21 cellular contexts compared by ENCODE assay signal in the genomic region with DNA sequence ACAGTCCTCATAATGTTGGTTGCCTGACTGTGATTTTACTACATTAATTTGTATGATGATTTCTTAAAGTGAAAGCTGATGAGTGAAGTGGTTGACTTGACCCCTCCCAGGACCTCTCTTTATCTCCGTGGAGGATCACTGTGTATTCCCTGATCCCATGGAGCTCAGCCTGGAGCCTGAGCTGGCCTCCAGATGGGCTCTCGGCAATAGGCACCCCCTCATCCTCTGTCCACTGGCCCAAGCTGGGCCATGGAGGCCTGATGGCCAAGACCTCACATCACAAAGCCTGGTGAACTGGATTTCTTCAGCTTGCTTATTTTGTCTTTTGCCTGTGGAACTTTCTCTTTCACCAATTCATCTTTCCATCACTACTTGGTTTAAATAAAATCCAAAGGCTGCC.
DNase-seq lines count a peak whose midpoint lies in the region; ATAC-seq and TF ChIP-seq lines count a peak whose summit lies in the region.
"Had no signal": no experiment of that assay in that cellular context is flagged by ENCODE, and none has a peak within 500 bp of the region (broad histone marks: within the 10 kb centered on the region; RNA-seq: fewer than 3 reads in every experiment).

No MANE protein-coding gene starts in this region.

- H3K36me3 ChIP-seq in breast epithelium (no peaks in the 10 kb centered on the region), gastrocnemius medialis (no peaks in the 10 kb centered on the region)
- H3K36me3 ChIP-seq: right lobe of liver had no signal

- H3K27me3 ChIP-seq in breast epithelium (no peaks in the 10 kb centered on the region), gastrocnemius medialis (no peaks in the 10 kb centered on the region)
- H3K27me3 ChIP-seq: BLaER1 treated with 17β-estradiol and CSF1 and Interleukin-3, amounts not matched to agents 10 nM and 100 nM; right lobe of liver had no signal

- CTCF ChIA-PET in MCF 10A (lab: Yijun Ruan, JAX): interaction anchor here (0.7 to 1.3 kb wide), 3 partner anchors 232 to 926 kb away, joined by 3 to 5 read pairs (median 4); no protein-coding TSS in a partner anchor

- no peaks in the 10 kb centered on the region for H3K9me3 ChIP-seq in breast epithelium
- H3K9me3 ChIP-seq in gastrocnemius medialis: no peaks in the 10 kb centered on the region
- H3K9me3 ChIP-seq: right lobe of liver had no signal

- H3K27ac Mint-ChIP-seq in MCF 10A (ENCODE audit: low read depth, unreplicated experiment): no peak overlapping the region
- H3K27ac Mint-ChIP-seq: activated T-helper 17 cell treated with anti-CD3 and anti-CD28 coated beads, Interleukin-2, amount 50 U/mL, for 72 hours; stimulated activated naive CD8-positive, alpha-beta T cell treated with anti-CD3 and anti-CD28 coated beads, Interleukin-15, amount 100 ng/mL, for 72 hours had no signal

- H3K4me3 Mint-ChIP-seq in MCF 10A (ENCODE audit: unreplicated experiment): no peak overlapping the region
- H3K4me3 Mint-ChIP-seq: activated T-helper 17 cell treated with anti-CD3 and anti-CD28 coated beads, Interleukin-2, amount 50 U/mL, for 72 hours had no signal

- no peak for TF ChIP-seq CTCF in breast epithelium (IDR thresholded peaks at IDR 0.05)
- TF ChIP-seq CTCF in MCF 10A (IDR thresholded peaks at IDR 0.05; ENCODE audit: unreplicated experiment): no peak
- TF ChIP-seq CTCF in gastrocnemius medialis (IDR thresholded peaks at IDR 0.05 in 4 of 5, conservative IDR thresholded peaks at IDR 0.05 in 1 of 5): no peak

- no peaks in the 10 kb centered on the region for H3K4me1 Mint-ChIP-seq in MCF 10A (ENCODE audit: insufficient read depth, unreplicated experiment)

- POLR2A ChIA-PET in MCF 10A (lab: Yijun Ruan, JAX): interaction anchor here (0.7 kb wide), 1 partner anchor 16 kb away, joined by 3 read pairs; no protein-coding TSS in a partner anchor

- BruUV-seq in MCF 10A (replicated peaks; lab: Mats Ljungman, UMichigan): no TSS peak

- peak overlapping the region; percentile 61 to 68 for H3K27ac ChIP-seq in breast epithelium
- H3K27ac ChIP-seq in gastrocnemius medialis: peak overlapping the region; percentile 57 to 72 (median 62)
- H3K27ac ChIP-seq: BLaER1 treated with 17β-estradiol and CSF1 and Interleukin-3, amounts not matched to agents 10 nM and 100 nM; KMS-11; right lobe of liver had no signal

- H3K9me3 Mint-ChIP-seq in MCF 10A (ENCODE audit: unreplicated experiment): no peaks in the 10 kb centered on the region
- H3K9me3 Mint-ChIP-seq: activated T-helper 17 cell treated with anti-CD3 and anti-CD28 coated beads, Interleukin-2, amount 50 U/mL, for 72 hours; stimulated activated naive CD8-positive, alpha-beta T cell treated with anti-CD3 and anti-CD28 coated beads, Interleukin-15, amount 100 ng/mL, for 72 hours had no signal

- H3K4me3 ChIP-seq in breast epithelium (no peak overlapping the region), gastrocnemius medialis (no peak overlapping the region)
- H3K4me3 ChIP-seq: BLaER1 treated with 17β-estradiol and CSF1 and Interleukin-3, amounts not matched to agents 10 nM and 100 nM; right lobe of liver had no signal

- peak; percentile 39 to 51 for ATAC-seq in left cardiac atrium
- ATAC-seq in gastrocnemius medialis: no peak
- no peak for ATAC-seq in left colon
- ATAC-seq: activated CD4-positive, CD25-positive, alpha-beta regulatory T cell treated with anti-CD3 and anti-CD28 coated beads, Interleukin-2, amount 50 U/mL, for 24 hours; activated T-helper 17 cell treated with anti-CD3 and anti-CD28 coated beads, Interleukin-2, amount 50 U/mL, for 72 hours; PC-3; right lobe of liver; stimulated activated naive CD8-positive, alpha-beta T cell treated with anti-CD3 and anti-CD28 coated beads, Interleukin-15, amount 100 ng/mL, for 72 hours had no signal

- peaks cover 6% of the 10 kb centered on the region for H3K36me3 Mint-ChIP-seq in MCF 10A (ENCODE audit: insufficient read depth, unreplicated experiment)

- in situ Hi-C loops in gastrocnemius medialis (cut with MboI; ENCODE audit: low sequenced_read_pairs in 4 of 4): no loop called here

- H3K4me1 ChIP-seq in breast epithelium (peaks cover 0 to 12% of the 10 kb centered on the region in 2 donors), gastrocnemius medialis (peaks cover 36 to 45% of the 10 kb centered on the region in 2 donors)
- H3K4me1 ChIP-seq: right lobe of liver had no signal

- DNase-seq in breast epithelium (ENCODE audit: low spot score in 2 of 2) (no peak), MCF 10A (ENCODE audit: unreplicated experiment) (no peak), left cardiac atrium (no peak), gastrocnemius medialis (no peak), NCI-H748 treated with DMSO at 0.1 percent for 48 hours (lab: John Stamatoyannopoulos, UW) (no peak), DMS 273 treated with DMSO at 0.1 percent for 48 hours (lab: John Stamatoyannopoulos, UW) (no peak), AML-193 (lab: John Stamatoyannopoulos, UW) (no peak), left colon (no peak)
- DNase-seq: DMS153; HCEC 1CT; NCI-H1092; NCI-H2107; PC-3; right lobe of liver; stimulated activated CD4-positive, alpha-beta T cell treated with anti-CD3 and anti-CD28 coated beads, Interleukin-2, amount 100 ng/mL, for 24 hours; stimulated activated naive CD8-positive, alpha-beta T cell treated with anti-CD3 and anti-CD28 coated beads, Interleukin-15, amount 100 ng/mL, for 72 hours; T-helper 9 cell had no signal

- intact Hi-C loops in breast epithelium (cut with DNase I; ENCODE audit: low total_unique reads): no loop called here
- intact Hi-C loops in MCF 10A (cut with micrococcal nuclease): no loop called here
- intact Hi-C loops in left cardiac atrium (cut with DNase I): no loop called here
- intact Hi-C loops in gastrocnemius medialis (cut with DNase I; ENCODE audit: low total_unique reads): no loop called here
- intact Hi-C loops in left colon (cut with DNase I, micrococcal nuclease): no loop called here

- TF ChIP-seq POLR2A in breast epithelium (IDR thresholded peaks at IDR 0.05) (no peak), gastrocnemius medialis (IDR thresholded peaks at IDR 0.05) (no peak)

- no peaks in the 10 kb centered on the region for H3K27me3 Mint-ChIP-seq in MCF 10A (ENCODE audit: insufficient read depth, unreplicated experiment)
- H3K27me3 Mint-ChIP-seq: activated T-helper 17 cell treated with anti-CD3 and anti-CD28 coated beads, Interleukin-2, amount 50 U/mL, for 72 hours; stimulated activated naive CD8-positive, alpha-beta T cell treated with anti-CD3 and anti-CD28 coated beads, Interleukin-15, amount 100 ng/mL, for 72 hours had no signal

Comparison
In these comparisons a context has a peak if more than half of its experiments do, and no peak if none do; other contexts are left out.
1. ATAC-seq: peak in left cardiac atrium (2 of 2); none in gastrocnemius medialis (0 of 2) and left colon (single experiment).